ENCODE assay signal across 14 cellular contexts in genomic region chr18:74645717-74646116, GRCh38. TPM values are rescaled to one million over a fixed set of nuclear protein-coding genes. Genes with fewer than 3 reads are reported as not detected.
DNase-seq lines count a peak whose midpoint lies in the region; ATAC-seq, FAIRE-seq and TF ChIP-seq lines count a peak whose summit lies in the region.
"Had no signal": no experiment of that assay in that cellular context is flagged by ENCODE, and none has a peak within 500 bp of the region (broad histone marks: within the 10 kb centered on the region; RNA-seq: fewer than 3 reads in every experiment).

No MANE protein-coding gene starts in this region.

- H3K27ac ChIP-seq in IMR-90 (ENCODE audit: insufficient read depth, low read length): peak overlapping the region; percentile 47; the same call in 1 of the 2 replicates
- H3K27ac ChIP-seq: SJSA1 had no signal

- no peak overlapping the region for H4K8ac ChIP-seq in IMR-90 (ENCODE audit: low read depth in 2 of 2, low read length in 2 of 2)

- peak overlapping the region; percentile 82 for H2BK5ac ChIP-seq in IMR-90 (ENCODE audit: low read depth, low read length, poor library complexity, severe bottlenecking)

- no peaks in the 10 kb centered on the region for H3K9me3 ChIP-seq in IMR-90 (ENCODE audit: control insufficient read depth, insufficient read depth, low read length)
- H3K9me3 ChIP-seq: MG63, SJSA1 had no signal

- peak; percentile 23 for DNase-seq in ELR (ENCODE audit: low read depth)
- peak; percentile 56 for DNase-seq in IMR-90
- peak; percentile 27 for DNase-seq in bronchial epithelial cell (ENCODE audit: low read depth)
- peak; percentile 78 for DNase-seq in renal cortical epithelial cell (ENCODE audit: low read depth)
- no peak for DNase-seq in activated CD4-positive, alpha-beta T cell treated with anti-CD3 and anti-CD28 coated beads for 1 hour
- DNase-seq in activated CD4-positive, alpha-beta T cell treated with anti-CD3 and anti-CD28 coated beads, Interleukin-2, amount 50 U/mL, for 48 hours: no peak
- DNase-seq: CD8-positive, alpha-beta T cell; MG63; NCI-H1092 treated with DMSO at 0.1 percent for 48 hours; NCI-H1930; NCI-H524 treated with DMSO at 0.1 percent for 48 hours; SW 1271 had no signal

- no peaks in the 10 kb centered on the region; the same call in 1 of the 2 replicates for H3K9me1 ChIP-seq in IMR-90 (ENCODE audit: insufficient read depth, low read length)

- H3K36me3 ChIP-seq in IMR-90 (ENCODE audit: control insufficient read depth, insufficient read depth, low read length) (0 out of 2 replicates have a peak, but pooled peaks cover 2% of the 10 kb centered on the region), bronchial epithelial cell (ENCODE audit: control insufficient read depth, insufficient read depth, low read length) (no peaks in the 10 kb centered on the region)

- no peak overlapping the region for H3K56ac ChIP-seq in IMR-90 (ENCODE audit: extremely low read depth, insufficient read depth, low read length)

- H3K18ac ChIP-seq in IMR-90 (ENCODE audit: low read depth, low read length): no peak overlapping the region

- no peak overlapping the region for H2AK5ac ChIP-seq in IMR-90 (ENCODE audit: low read depth, low read length)

- H3K27me3 ChIP-seq in IMR-90 (ENCODE audit: control insufficient read depth, insufficient read depth, low read length): no peaks in the 10 kb centered on the region
- H3K27me3 ChIP-seq in bronchial epithelial cell (ENCODE audit: control insufficient read depth, insufficient read depth, low read length): no peaks in the 10 kb centered on the region
- H3K27me3 ChIP-seq: MG63, SJSA1 had no signal

- no TSS peak for BruUV-seq in IMR-90 (replicated peaks; lab: Mats Ljungman, UMichigan)

- H3K23ac ChIP-seq in IMR-90 (ENCODE audit: low read depth, low read length): no peak overlapping the region

- H3K14ac ChIP-seq in IMR-90 (replicated peaks; ENCODE audit: low read depth, low read length): no peak overlapping the region

- no peak overlapping the region; the same call in 1 of the 2 replicates for H3K9ac ChIP-seq in IMR-90 (ENCODE audit: low read depth, low read length)

- peak; percentile 84 for ATAC-seq in IMR-90 (ENCODE audit: low read depth)
- no peak for ATAC-seq in GM21381 (IDR thresholded peaks at IDR 0.05; ENCODE audit: unreplicated experiment)
- ATAC-seq: CD8-positive, alpha-beta T cell had no signal

- POLR2A ChIA-PET in IMR-90 (lab: Charles Lee; ENCODE audit: unreplicated experiment): no interaction called here

- no peak overlapping the region for H3K4me3 ChIP-seq in IMR-90 (ENCODE audit: insufficient read depth, low read depth, low read length)
- H3K4me3 ChIP-seq in bronchial epithelial cell (ENCODE audit: low read depth, low read length): no peak overlapping the region
- H3K4me3 ChIP-seq: MG63, SJSA1 had no signal

- H2BK15ac ChIP-seq in IMR-90 (ENCODE audit: low read depth, low read length): no peak overlapping the region

- no peak for TF ChIP-seq CTCF in IMR-90 (conservative IDR thresholded peaks at IDR 0.05; ENCODE audit: low read depth, low read length)
- TF ChIP-seq CTCF in bronchial epithelial cell (IDR thresholded peaks at IDR 0.05; ENCODE audit: insufficient read depth, low read length, severe bottlenecking): no peak

- H3K79me1 ChIP-seq in IMR-90 (ENCODE audit: low read depth in 1 of 2, low read length in 2 of 2): peaks cover 0 to 5% of the 10 kb centered on the region in 2 experiments; a peak in 1 of 4 replicates

- H4K20me1 ChIP-seq in IMR-90 (ENCODE audit: insufficient read depth, low read length): no peaks in the 10 kb centered on the region

- no CpG with 5 or more reads among the region's 2 CpGs for WGBS in IMR-90 (ENCODE audit: extremely low coverage in 2 of 2, insufficient read length in 1 of 2), 2 experiments

- H4K5ac ChIP-seq in IMR-90 (ENCODE audit: low read depth, low read length): no peak overlapping the region

- no peak overlapping the region for H2BK20ac ChIP-seq in IMR-90 (ENCODE audit: low read depth, low read length)

- intact Hi-C loops in IMR-90 (cut with micrococcal nuclease): no loop called here

- no peak overlapping the region for H2AFZ ChIP-seq in IMR-90 (replicated peaks; ENCODE audit: low read length, poor library complexity)

- H2AK9ac ChIP-seq in IMR-90 (replicated peaks; ENCODE audit: low read depth, low read length, poor library complexity): no peak overlapping the region

- H3K4me1 ChIP-seq in IMR-90 (ENCODE audit: control insufficient read depth, insufficient read depth, low read length): peaks cover 5% of the 10 kb centered on the region; the same call in 1 of the 2 replicates
- H3K4me1 ChIP-seq: SJSA1 had no signal

- dilution Hi-C loops in IMR-90 (cut with HindIII; ENCODE audit: low sequenced_read_pairs, unreplicated experiment): no loop called here

- H2BK120ac ChIP-seq in IMR-90 (ENCODE audit: low read depth, low read length): no peak overlapping the region

- no peak overlapping the region for H4K91ac ChIP-seq in IMR-90 (ENCODE audit: insufficient read depth, low read depth, low read length)

- no peak for TF ChIP-seq RAD21 in IMR-90 (IDR thresholded peaks at IDR 0.05; ENCODE audit: low read length)

- no peak for FAIRE-seq in bronchial epithelial cell (lab: Jason Lieb, UNC)

- H3K4ac ChIP-seq in IMR-90 (ENCODE audit: low read depth, low read length): no peak overlapping the region

- peak overlapping the region; percentile 25; the same call in 1 of the 2 replicates for H3K4me2 ChIP-seq in IMR-90 (ENCODE audit: low read depth, low read length)

- CTCF ChIA-PET in IMR-90 (lab: Yijun Ruan, JAX): no interaction called here

- in situ Hi-C loops in IMR-90 (cut with MboI; ENCODE audit: low sequenced_read_pairs): loop anchor here (5.0 to 10.0 kb wide), 2 partner anchors 837 to 1709 kb away; no protein-coding TSS in a partner anchor

- TF ChIP-seq POLR2A in IMR-90 (IDR thresholded peaks at IDR 0.05; ENCODE audit: low read depth, low read length): no peak

TF ChIP-seq in IMR-90, 13 proteins besides CTCF, POLR2A, EP300 and RAD21:
- TF ChIP-seq MAFK (IDR thresholded peaks at IDR 0.05; ENCODE audit: low read depth, low read length): no peak
- TF ChIP-seq USF2 (IDR thresholded peaks at IDR 0.05; ENCODE audit: low read depth, low read length): no peak
- TF ChIP-seq CEBPB (IDR thresholded peaks at IDR 0.05; ENCODE audit: low read depth, low read length): no peak
- TF ChIP-seq CHD1 (IDR thresholded peaks at IDR 0.05; ENCODE audit: low read depth, low read length): no peak
- no peak for TF ChIP-seq NFE2L2 (IDR thresholded peaks at IDR 0.05; ENCODE audit: low read depth, low read length)
- TF ChIP-seq RCOR1 (IDR thresholded peaks at IDR 0.05; ENCODE audit: insufficient replicate concordance, low read length): no peak
- TF ChIP-seq ELK1 (IDR thresholded peaks at IDR 0.05; ENCODE audit: borderline replicate concordance, low read depth, low read length): no peak
TF ChIP-seq in IMR-90: peak in this region for 0.

RNA-seq across cellular contexts. Expression of gene ZNF407, which starts 48.0 kb away (rescaled TPM):
- total RNA-seq in IMR-90 (2012; rRNA removed): 20.1 and 25.6 TPM in 2 replicates
- polyA plus RNA-seq in IMR-90 (2012; rRNA removed): 2.8 and 3.1 TPM in 2 replicates
- polyA plus RNA-seq in IMR-90 (2012; cell fraction: cytosol; rRNA removed): 1.3 and 2.2 TPM in 2 replicates
- 6.3 and 8.0 TPM in 2 replicates for polyA plus RNA-seq in IMR-90 (2012; cell fraction: nucleus; rRNA removed; ENCODE audit: low replicate concordance)
- total RNA-seq in bronchial epithelial cell: 10.0 and 11.5 TPM in 2 replicates
- total RNA-seq in renal cortical epithelial cell: 10.1 and 23.8 TPM in 2 replicates

Comparison
In these comparisons a context has a peak if more than half of its experiments do, and no peak if none do; other contexts are left out.
1. DNase-seq: peak in ELR (single experiment), IMR-90 (single experiment), bronchial epithelial cell (single experiment) and renal cortical epithelial cell (single experiment); none in activated CD4-positive, alpha-beta T cell treated with anti-CD3 and anti-CD28 coated beads for 1 hour (single experiment) and activated CD4-positive, alpha-beta T cell treated with anti-CD3 and anti-CD28 coated beads, Interleukin-2, amount 50 U/mL, for 48 hours (0 of 2).